13 cellular contexts compared by ENCODE assay signal in the genomic region with DNA sequence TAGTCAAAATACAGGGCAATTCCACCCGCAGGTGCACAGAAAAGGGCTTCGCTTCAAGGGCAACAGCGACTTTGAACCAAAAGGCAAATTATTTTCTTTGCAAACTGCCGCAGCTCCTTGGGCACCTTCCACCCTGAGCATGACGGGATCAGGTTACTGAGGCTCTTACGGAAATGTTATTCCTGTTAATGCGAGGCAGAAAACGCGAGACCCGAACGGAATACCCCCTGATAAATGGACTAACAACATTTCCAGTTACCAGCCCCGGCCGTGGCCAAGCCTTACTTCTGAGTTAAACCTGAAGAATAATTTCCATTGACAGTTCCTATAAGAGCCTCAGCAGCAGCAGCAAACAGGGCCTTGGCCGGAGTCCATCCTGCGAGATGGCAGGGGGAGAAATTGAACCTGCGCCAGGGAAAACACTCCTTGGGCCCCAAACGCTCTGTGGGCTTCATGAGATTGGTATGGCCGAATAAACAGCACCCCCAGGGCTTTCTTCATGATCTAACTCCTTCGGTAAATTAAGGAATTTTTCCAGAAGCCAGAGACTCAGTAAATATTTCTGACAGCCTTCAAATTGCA.
DNase-seq lines count a peak whose midpoint lies in the region; ATAC-seq, FAIRE-seq and TF ChIP-seq lines count a peak whose summit lies in the region.
"Had no signal": no experiment of that assay in that cellular context is flagged by ENCODE, and none has a peak within 500 bp of the region (broad histone marks: within the 10 kb centered on the region; RNA-seq: fewer than 3 reads in every experiment).

No MANE protein-coding gene starts in this region.

- H3K9me3 ChIP-seq in liver (ENCODE audit: control insufficient read depth in 4 of 4, low read length in 3 of 4): no peaks in the 10 kb centered on the region
- no peaks in the 10 kb centered on the region for H3K9me3 ChIP-seq in HepG2 (ENCODE audit: low read length)
- no peaks in the 10 kb centered on the region for H3K9me3 ChIP-seq in astrocyte (ENCODE audit: insufficient read depth, low read depth, low read length)
- no peaks in the 10 kb centered on the region for H3K9me3 ChIP-seq in left lung
- H3K9me3 ChIP-seq in testis: no peaks in the 10 kb centered on the region

- peak overlapping the region; percentile 25 to 49 for H3K27ac ChIP-seq in liver (ENCODE audit: low read depth in 1 of 2, low read length in 2 of 2)
- H3K27ac ChIP-seq in HepG2 (ENCODE audit: extremely low read length, insufficient read depth, low read length): no peak overlapping the region
- H3K27ac ChIP-seq in astrocyte (ENCODE audit: low read depth, low read length): peak overlapping the region; percentile 43
- H3K27ac ChIP-seq in left lung: no peak overlapping the region
- H3K27ac ChIP-seq in testis: no peak overlapping the region
- H3K27ac ChIP-seq: cardiac muscle cell, HL-60 had no signal

- H3K9ac ChIP-seq in liver (ENCODE audit: low read depth in 1 of 2, low read length in 2 of 2) (peak overlapping the region in 1 of 2 donors; percentile 67), HepG2 (ENCODE audit: insufficient read depth, low read depth, low read length) (no peak overlapping the region), astrocyte (ENCODE audit: low read length) (peak overlapping the region; percentile 45)

- H3K4me3 ChIP-seq in liver (ENCODE audit: low read depth in 1 of 3, low read length in 3 of 3) (no peak overlapping the region), HepG2 (replicated peaks in 1 of 3; ENCODE audit: insufficient read depth in 1 of 3, low read depth in 2 of 3, low read length in 3 of 3) (no peak overlapping the region), astrocyte (ENCODE audit: insufficient read depth, low read depth, low read length) (peak overlapping the region; percentile 16), left lung (no peak overlapping the region), testis (no peak overlapping the region)
- H3K4me3 ChIP-seq: cardiac muscle cell had no signal

- H3K4me1 Mint-ChIP-seq in astrocyte (ENCODE audit: low read depth, unreplicated experiment): peaks cover 8% of the 10 kb centered on the region
- H3K4me1 Mint-ChIP-seq in stimulated activated effector memory CD8-positive, alpha-beta T cell treated with anti-CD3 and anti-CD28 coated beads, Interleukin-12 subunit alpha, Interleukin-12 subunit beta, amount 100 ng/mL, for 72 hours: no peaks in the 10 kb centered on the region

- TF ChIP-seq CTCF in liver (IDR thresholded peaks at IDR 0.05; ENCODE audit: low read depth, low read length, missing input control) (no peak), HepG2 (CRISPR knock-in tag; IDR thresholded peaks at IDR 0.05) (no peak), astrocyte (IDR thresholded peaks at IDR 0.05; ENCODE audit: insufficient read depth, low read depth, low read length) (no peak), left lung (IDR thresholded peaks at IDR 0.05) (no peak), testis (IDR thresholded peaks at IDR 0.05) (no peak)

- H3K4me2 ChIP-seq in HepG2 (ENCODE audit: low read depth, low read length): no peak overlapping the region
- peak overlapping the region; percentile 75 for H3K4me2 ChIP-seq in astrocyte (ENCODE audit: low read length)

- FAIRE-seq in HepG2 (lab: Jason Lieb, UNC): no peak
- FAIRE-seq in astrocyte (lab: Jason Lieb, UNC): no peak
- FAIRE-seq in urothelium cell line (lab: Jason Lieb, UNC): no peak

- POLR2A ChIA-PET in HepG2 (lab: Yijun Ruan, JAX): no interaction called here

- no peaks in the 10 kb centered on the region for H3K27me3 ChIP-seq in liver (ENCODE audit: control insufficient read depth in 4 of 4, insufficient read depth in 4 of 4, low read length in 3 of 4)
- H3K27me3 ChIP-seq in HepG2 (ENCODE audit: control insufficient read depth in 1 of 2, insufficient read depth in 2 of 2, low read length in 2 of 2): no peaks in the 10 kb centered on the region
- H3K27me3 ChIP-seq in astrocyte (ENCODE audit: insufficient read depth, low read length): peaks cover 2% of the 10 kb centered on the region
- H3K27me3 ChIP-seq in left lung: no peaks in the 10 kb centered on the region
- H3K27me3 ChIP-seq in testis: no peaks in the 10 kb centered on the region

- WGBS in liver: 79% methylated on average over 19 of the region's 19 CpGs
- WGBS in HepG2 (ENCODE audit: low lambda C conversion rate): 91% methylated on average over 19 of the region's 19 CpGs
- 68 to 74% methylated on average over 19 of the region's 19 CpGs for WGBS in testis, 2 donors

- H3K36me3 Mint-ChIP-seq in astrocyte (ENCODE audit: low read depth, unreplicated experiment): no peaks in the 10 kb centered on the region
- H3K36me3 Mint-ChIP-seq in stimulated activated effector memory CD8-positive, alpha-beta T cell treated with anti-CD3 and anti-CD28 coated beads, Interleukin-12 subunit alpha, Interleukin-12 subunit beta, amount 100 ng/mL, for 72 hours: no peaks in the 10 kb centered on the region

- H3K36me3 ChIP-seq in liver (ENCODE audit: control insufficient read depth in 4 of 4, insufficient read depth in 3 of 4, low read depth in 1 of 4, low read length in 3 of 4) (no peaks in the 10 kb centered on the region), HepG2 (replicated peaks in 1 of 2; ENCODE audit: control insufficient read depth in 1 of 2, insufficient read depth in 2 of 2, low read length in 2 of 2) (peaks cover 0 to under 1% of the 10 kb centered on the region in 2 experiments; a peak in 2 of 5 replicates), astrocyte (ENCODE audit: insufficient read depth, low read length) (no peaks in the 10 kb centered on the region), left lung (no peaks in the 10 kb centered on the region), testis (ENCODE audit: low read depth, missing control alignments) (no peaks in the 10 kb centered on the region)
- H3K36me3 ChIP-seq: cardiac muscle cell had no signal

- no TSS peak for BruUV-seq in HepG2 (replicated peaks; lab: Mats Ljungman, UMichigan)

- no peak overlapping the region for H3K4me3 Mint-ChIP-seq in astrocyte (ENCODE audit: unreplicated experiment)
- no peak overlapping the region for H3K4me3 Mint-ChIP-seq in stimulated activated effector memory CD8-positive, alpha-beta T cell treated with anti-CD3 and anti-CD28 coated beads, Interleukin-12 subunit alpha, Interleukin-12 subunit beta, amount 100 ng/mL, for 72 hours

- H4K20me1 ChIP-seq in HepG2 (ENCODE audit: insufficient read depth, low read length): no peaks in the 10 kb centered on the region; the same call in 1 of the 2 replicates
- no peaks in the 10 kb centered on the region for H4K20me1 ChIP-seq in astrocyte (ENCODE audit: insufficient read depth, low read length)

- DNase-seq in HepG2 (ENCODE audit: low spot score) (no peak), astrocyte (ENCODE audit: low read depth) (peak; percentile 46), left lung (no peak), urothelium cell line (ENCODE audit: low spot score) (peak; percentile 17), testis (no peak), cerebellar nuclear complex (lab: John Stamatoyannopoulos, UW) (no peak)
- no peak for DNase-seq in stimulated activated effector memory CD8-positive, alpha-beta T cell treated with anti-CD3 and anti-CD28 coated beads, Interleukin-12 subunit alpha, Interleukin-12 subunit beta, amount 100 ng/mL, for 72 hours (ENCODE audit: low spot score in 2 of 2)
- DNase-seq: ACHN, left colon, occipital lobe had no signal

- in situ Hi-C loops in HepG2 (cut with HindIII; ENCODE audit: extremely low pct_ligation_motif_present, low pct_unique_long_range_greater_than_20kb): no loop called here

- H3K79me2 ChIP-seq in HepG2 (ENCODE audit: insufficient read depth, low read length) (no peaks in the 10 kb centered on the region), astrocyte (ENCODE audit: insufficient read depth, low read length) (no peaks in the 10 kb centered on the region)

- H3K27me3 Mint-ChIP-seq in astrocyte (ENCODE audit: low read depth, unreplicated experiment): peaks cover 5% of the 10 kb centered on the region

- CTCF ChIA-PET in HepG2 (lab: Yijun Ruan, JAX; ENCODE audit: low intra/inter-chr PET ratio, low total read pairs): no interaction called here

- ATAC-seq in HepG2: no peak
- peak; percentile 41 for ATAC-seq in left lung
- no peak for ATAC-seq in stimulated activated effector memory CD8-positive, alpha-beta T cell treated with anti-CD3 and anti-CD28 coated beads, Interleukin-12 subunit alpha, Interleukin-12 subunit beta, amount 100 ng/mL, for 72 hours
- ATAC-seq: left colon had no signal

- TF ChIP-seq RAD21 in liver (IDR thresholded peaks at IDR 0.05): no peak
- no peak for TF ChIP-seq RAD21 in HepG2 (CRISPR knock-in tag; IDR thresholded peaks at IDR 0.05)

- H3K9me3 Mint-ChIP-seq in astrocyte (ENCODE audit: unreplicated experiment): no peaks in the 10 kb centered on the region
- no peaks in the 10 kb centered on the region for H3K9me3 Mint-ChIP-seq in stimulated activated effector memory CD8-positive, alpha-beta T cell treated with anti-CD3 and anti-CD28 coated beads, Interleukin-12 subunit alpha, Interleukin-12 subunit beta, amount 100 ng/mL, for 72 hours

- TF ChIP-seq EP300 in HepG2 (IDR thresholded peaks at IDR 0.05; ENCODE audit: low read depth in 2 of 2, low read length in 2 of 2) (no peak), HepG2 (CRISPR knock-in tag; IDR thresholded peaks at IDR 0.05; ENCODE audit: borderline replicate concordance) (no peak)

- intact Hi-C loops in HepG2 (cut with micrococcal nuclease; ENCODE audit: unreplicated experiment): loop anchor here (10.0 kb wide), 1 partner anchor 207 kb away; no protein-coding TSS in a partner anchor
- intact Hi-C loops in left lung (cut with DNase I): no loop called here
- intact Hi-C loops in testis (cut with DNase I; ENCODE audit: low total_unique reads): no loop called here

- TF ChIP-seq POLR2A in HepG2 (IDR thresholded peaks at IDR 0.05; ENCODE audit: insufficient read depth in 1 of 2, low read depth in 2 of 2, low read length in 2 of 2) (no peak), testis (IDR thresholded peaks at IDR 0.05) (no peak)

- H3K4me1 ChIP-seq in liver (ENCODE audit: control insufficient read depth in 4 of 4, insufficient read depth in 4 of 4, low read length in 3 of 4): peaks cover 2 to 50% (median 34%) of the 10 kb centered on the region in 4 donors
- peaks cover 30% of the 10 kb centered on the region for H3K4me1 ChIP-seq in HepG2 (ENCODE audit: insufficient read depth, low read length)
- H3K4me1 ChIP-seq in astrocyte (ENCODE audit: insufficient read depth, low read length): peaks cover 23% of the 10 kb centered on the region
- no peaks in the 10 kb centered on the region for H3K4me1 ChIP-seq in left lung
- no peaks in the 10 kb centered on the region for H3K4me1 ChIP-seq in testis

- H3K27ac Mint-ChIP-seq in astrocyte (ENCODE audit: unreplicated experiment): no peak overlapping the region
- H3K27ac Mint-ChIP-seq in stimulated activated effector memory CD8-positive, alpha-beta T cell treated with anti-CD3 and anti-CD28 coated beads, Interleukin-12 subunit alpha, Interleukin-12 subunit beta, amount 100 ng/mL, for 72 hours: no peak overlapping the region

- no peak overlapping the region for H2AFZ ChIP-seq in HepG2 (ENCODE audit: low read length)
- peak overlapping the region; percentile 36 for H2AFZ ChIP-seq in astrocyte (ENCODE audit: low read depth, low read length)

TF ChIP-seq in liver, 16 proteins besides CTCF, POLR2A, EP300 and RAD21:
- TF ChIP-seq HNF4A (conservative IDR thresholded peaks at IDR 0.05) (peak in 1 of 2 donors; percentile 12), JUND (IDR thresholded peaks at IDR 0.05) (no peak)

TF ChIP-seq in HepG2, 621 proteins besides CTCF, POLR2A, EP300 and RAD21 (continues in another document):
- TF ChIP-seq ATAD3A (CRISPR knock-in tag; IDR thresholded peaks at IDR 0.05): no peak

Comparison
In these comparisons a context has a peak if more than half of its experiments do, and no peak if none do; other contexts are left out.
1. H3K27ac ChIP-seq: peak in liver (2 of 2) and astrocyte (single experiment); none in HepG2 (single experiment), left lung (0 of 2) and testis (0 of 2).
2. DNase-seq: peak in astrocyte (single experiment) and urothelium cell line (single experiment); none in HepG2 (single experiment), left lung (0 of 2), testis (single experiment), stimulated activated effector memory CD8-positive, alpha-beta T cell treated with anti-CD3 and anti-CD28 coated beads, Interleukin-12 subunit alpha, Interleukin-12 subunit beta, amount 100 ng/mL, for 72 hours (0 of 2) and cerebellar nuclear complex (0 of 2).